Comparison of ENCODE assay signal across 34 cellular contexts in genomic region chr9:133531293-133531692, GRCh38. TPM values are rescaled to one million over a fixed set of nuclear protein-coding genes. Genes with fewer than 3 reads are reported as not detected.
"Had no signal": no experiment of that assay in that cellular context is flagged by ENCODE, and none has a peak within 500 bp of the region (broad histone marks: within the 10 kb centered on the region; RNA-seq: fewer than 3 reads in every experiment).

No MANE protein-coding gene starts in this region.

- ATAC-seq: activated CD4-positive, alpha-beta T cell treated with anti-CD3 and anti-CD28 coated beads for 36 hours; activated CD4-positive, CD25-positive, alpha-beta regulatory T cell treated with anti-CD3 and anti-CD28 coated beads, Interleukin-2, amount 50 U/mL, for 24 hours; activated CD8-positive, alpha-beta T cell treated with anti-CD3 and anti-CD28 coated beads, Interleukin-2, amount 10 ng/mL, durations not matched to agents 7 days and 5 days; activated naive CD4-positive, alpha-beta T cell treated with anti-CD3 and anti-CD28 coated beads, Interleukin-2, amount 50 U/mL, for 72 hours; activated T-cell treated with anti-CD3 and anti-CD28 coated beads, Interleukin-2, amount 50 U/mL, for 4 hours; activated T-cell treated with anti-CD3 and anti-CD28 coated beads, Interleukin-2, amount 50 U/mL, for 72 hours; activated T-helper 17 cell treated with anti-CD3 and anti-CD28 coated beads, Interleukin-2, amount 50 U/mL, for 72 hours; body of pancreas; WTC11 had no signal

- H3K36me3 ChIP-seq: adrenal gland, brain microvascular endothelial cell, breast epithelium had no signal

- H3K27ac ChIP-seq: adrenal gland, body of pancreas, brain microvascular endothelial cell, breast epithelium, VCaP had no signal

- H3K9me3 ChIP-seq: adrenal gland, body of pancreas, breast epithelium had no signal

- DNase-seq: activated CD4-positive, alpha-beta memory T cell treated with anti-CD3 and anti-CD28 coated beads, Interleukin-2, amount 10 ng/mL, durations not matched to agents 7 days and 5 days; activated CD4-positive, alpha-beta T cell treated with anti-CD3 and anti-CD28 coated beads for 1 hour; activated CD4-positive, alpha-beta T cell treated with anti-CD3 and anti-CD28 coated beads for 36 hours; activated CD4-positive, alpha-beta T cell treated with anti-CD3 and anti-CD28 coated beads for 48 hours; activated CD4-positive, alpha-beta T cell treated with anti-CD3 and anti-CD28 coated beads, Interleukin-2, amount 10 ng/mL, durations not matched to agents 7 days and 5 days; activated CD4-positive, alpha-beta T cell treated with anti-CD3 and anti-CD28 coated beads, Interleukin-2, amount 50 U/mL, for 48 hours; activated CD4-positive, CD25-positive, alpha-beta regulatory T cell; activated CD8-positive, alpha-beta memory T cell treated with anti-CD3 and anti-CD28 coated beads, Interleukin-2, amount 50 U/mL, for 4 hours; activated CD8-positive, alpha-beta T cell treated with anti-CD3 and anti-CD28 coated beads, Interleukin-2, amount 10 ng/mL, durations not matched to agents 7 days and 5 days; activated effector memory CD4-positive, alpha-beta T cell treated with anti-CD3 and anti-CD28 coated beads, Interleukin-2, amount 50 U/mL, for 16 hours; activated gamma-delta T cell treated with Interleukin-2 at 50 U/mL for 16 hours; activated naive CD4-positive, alpha-beta T cell; activated naive CD4-positive, alpha-beta T cell treated with anti-CD3 and anti-CD28 coated beads for 36 hours; activated naive CD4-positive, alpha-beta T cell treated with anti-CD3 and anti-CD28 coated beads, Interleukin-2, amount 50 U/mL, for 16 hours; activated naive CD8-positive, alpha-beta T cell treated with anti-CD3 and anti-CD28 coated beads for 36 hours; activated T-cell treated with anti-CD3 and anti-CD28 coated beads for 4 hours; activated T-cell treated with anti-CD3 and anti-CD28 coated beads, Interleukin-2, amount 50 U/mL, for 1 hour; activated T-cell treated with anti-CD3 and anti-CD28 coated beads, Interleukin-2, amount 50 U/mL, for 4 hours; activated T-cell treated with anti-CD3 and anti-CD28 coated beads, Interleukin-2, amount 50 U/mL, for 72 hours; adrenal gland; amniotic stem cell; aorta; body of pancreas; brain microvascular endothelial cell; central memory CD4-positive, alpha-beta T cell; T-helper 1 cell; T-helper 2 cell; T-helper 9 cell had no signal

- H3K4me3 ChIP-seq: adrenal gland, body of pancreas, breast epithelium had no signal

- H3K27me3 ChIP-seq: body of pancreas had no signal

RNA-seq across cellular contexts. Expression of gene MYMK, which starts 6.5 kb away (rescaled TPM):
- polyA plus RNA-seq: adrenal gland, aorta had no signal
